ENCODE assay signal across 15 cellular contexts in genomic region chr3:45940781-45941365, GRCh38. TPM values are rescaled to one million over a fixed set of nuclear protein-coding genes. Genes with fewer than 3 reads are reported as not detected.
"Had no signal": no experiment of that assay in that cellular context is flagged by ENCODE, and none has a peak within 500 bp of the region (broad histone marks: within the 10 kb centered on the region; RNA-seq: fewer than 3 reads in every experiment).

No MANE protein-coding gene starts in this region.

- H3K4me3 Mint-ChIP-seq: activated CD4-positive, alpha-beta memory T cell treated with anti-CD3 and anti-CD28 coated beads for 36 hours; activated T-helper 17 cell treated with anti-CD3 and anti-CD28 coated beads, Interleukin-2, amount 50 U/mL, for 72 hours; memory B cell; nephron had no signal

- H3K27me3 ChIP-seq: brain microvascular endothelial cell, foreskin keratinocyte, sigmoid colon, suprapubic skin, upper lobe of right lung had no signal

- H3K27ac Mint-ChIP-seq: activated CD4-positive, alpha-beta memory T cell treated with anti-CD3 and anti-CD28 coated beads for 36 hours; activated T-helper 17 cell treated with anti-CD3 and anti-CD28 coated beads, Interleukin-2, amount 50 U/mL, for 72 hours; memory B cell; nephron had no signal

- H3K9ac ChIP-seq: SK-N-SH had no signal

- H3K4me1 ChIP-seq: foreskin keratinocyte had no signal

- H3K4me2 ChIP-seq: SK-N-SH had no signal

- H3K27ac ChIP-seq: brain microvascular endothelial cell, foreskin keratinocyte, sigmoid colon, suprapubic skin, upper lobe of right lung had no signal

- DNase-seq: activated CD4-positive, alpha-beta memory T cell treated with anti-CD3 and anti-CD28 coated beads for 36 hours; activated naive CD4-positive, alpha-beta T cell treated with anti-CD3 and anti-CD28 coated beads, Interleukin-2, amount 50 U/mL, for 16 hours; brain microvascular endothelial cell; head of caudate nucleus; SK-N-SH; stimulated activated naive CD4-positive, alpha-beta T cell treated with Interleukin-2 at 50 U/mL for 16 hours; T-helper 2 cell; upper lobe of right lung had no signal

- H3K9me3 ChIP-seq: sigmoid colon, SK-N-SH, suprapubic skin, upper lobe of right lung had no signal

- H3K9me3 Mint-ChIP-seq: activated CD4-positive, alpha-beta memory T cell treated with anti-CD3 and anti-CD28 coated beads for 36 hours; activated T-helper 17 cell treated with anti-CD3 and anti-CD28 coated beads, Interleukin-2, amount 50 U/mL, for 72 hours; memory B cell; nephron had no signal

- H3K36me3 ChIP-seq: brain microvascular endothelial cell had no signal

- ATAC-seq: activated T-helper 17 cell treated with anti-CD3 and anti-CD28 coated beads, Interleukin-2, amount 50 U/mL, for 72 hours; foreskin keratinocyte; left lobe of liver; upper lobe of right lung had no signal

- H3K4me3 ChIP-seq: sigmoid colon, suprapubic skin, upper lobe of right lung had no signal

- H3K27me3 Mint-ChIP-seq: memory B cell had no signal

RNA-seq across cellular contexts. Expression of gene CXCR6, which starts 2.4 kb away (rescaled TPM):
- polyA plus RNA-seq: foreskin keratinocyte, SK-N-SH had no signal

RNA-seq across cellular contexts. Expression of gene CCR9, which starts 54.5 kb away (rescaled TPM):
- polyA plus RNA-seq: foreskin keratinocyte, SK-N-SH had no signal
